ENCODE assay signal across 16 cellular contexts in genomic region chr3:189805375-189806067, GRCh38.
"Had no signal": no experiment of that assay in that cellular context is flagged by ENCODE, and none has a peak within 500 bp of the region (broad histone marks: within the 10 kb centered on the region; RNA-seq: fewer than 3 reads in every experiment).

No MANE protein-coding gene starts in this region.

- DNase-seq: activated CD4-positive, alpha-beta T cell treated with anti-CD3 and anti-CD28 coated beads for 4 hours; activated naive CD4-positive, alpha-beta T cell treated with anti-CD3 and anti-CD28 coated beads, Interleukin-2, amount 10 ng/mL, durations not matched to agents 7 days and 5 days; central memory CD4-positive, alpha-beta T cell; effector memory CD8-positive, alpha-beta T cell; erythroblast; immature natural killer cell; left cardiac atrium; naive thymus-derived CD8-positive, alpha-beta T cell; stimulated activated CD4-positive, alpha-beta T cell treated with anti-CD3 and anti-CD28 coated beads, Interleukin-2, amount 100 ng/mL, for 48 hours; stimulated activated naive CD8-positive, alpha-beta T cell treated with anti-CD3 and anti-CD28 coated beads, Interleukin-15, Interleukin-2, amounts not matched to agents 100 U/mL and 50 U/mL, for 24 hours; T-helper 1 cell; testis; WERI-Rb-1 had no signal

- H3K9me3 ChIP-seq: testis had no signal

- H3K4me1 Mint-ChIP-seq: activated naive CD4-positive, alpha-beta T cell treated with anti-CD3 and anti-CD28 coated beads, Interleukin-2, amount 10 ng/mL, durations not matched to agents 7 days and 5 days; immature natural killer cell; naive thymus-derived CD8-positive, alpha-beta T cell had no signal

- H3K27me3 ChIP-seq: testis had no signal

- H3K4me3 Mint-ChIP-seq: activated naive CD4-positive, alpha-beta T cell treated with anti-CD3 and anti-CD28 coated beads, Interleukin-2, amount 10 ng/mL, durations not matched to agents 7 days and 5 days; dendritic cell treated with granulocyte-macrophage colony-stimulating factor and Interleukin-4, amounts not matched to agents 40 ng/mL and 50 ng/mL, for 4 days; effector memory CD8-positive, alpha-beta T cell; immature natural killer cell; naive thymus-derived CD8-positive, alpha-beta T cell had no signal

- H3K27ac Mint-ChIP-seq: activated naive CD4-positive, alpha-beta T cell treated with anti-CD3 and anti-CD28 coated beads, Interleukin-2, amount 10 ng/mL, durations not matched to agents 7 days and 5 days; activated T-helper 2 cell treated with anti-CD3 and anti-CD28 coated beads, Interferon-gamma antibody, Interleukin-2, Interleukin-4, amounts not matched to agents 10 μg/mL and 5 μg/mL and 100 μg/mL, durations not matched to agents 14 hours and 24 hours and 36 hours; dendritic cell treated with granulocyte-macrophage colony-stimulating factor and Interleukin-4, amounts not matched to agents 40 ng/mL and 50 ng/mL, for 4 days; effector memory CD8-positive, alpha-beta T cell; immature natural killer cell; naive thymus-derived CD8-positive, alpha-beta T cell had no signal

- H3K4me3 ChIP-seq: lung, testis had no signal

- ATAC-seq: effector memory CD8-positive, alpha-beta T cell; left cardiac atrium; naive thymus-derived CD8-positive, alpha-beta T cell; stimulated activated naive CD8-positive, alpha-beta T cell treated with anti-CD3 and anti-CD28 coated beads, Interleukin-15, Interleukin-2, amounts not matched to agents 100 U/mL and 50 U/mL, for 24 hours had no signal

- H3K36me3 Mint-ChIP-seq: activated naive CD4-positive, alpha-beta T cell treated with anti-CD3 and anti-CD28 coated beads, Interleukin-2, amount 10 ng/mL, durations not matched to agents 7 days and 5 days; immature natural killer cell; naive thymus-derived CD8-positive, alpha-beta T cell had no signal

- H3K4me1 ChIP-seq: testis had no signal

- H3K27me3 Mint-ChIP-seq: activated naive CD4-positive, alpha-beta T cell treated with anti-CD3 and anti-CD28 coated beads, Interleukin-2, amount 10 ng/mL, durations not matched to agents 7 days and 5 days; dendritic cell treated with granulocyte-macrophage colony-stimulating factor and Interleukin-4, amounts not matched to agents 40 ng/mL and 50 ng/mL, for 4 days; effector memory CD8-positive, alpha-beta T cell; naive thymus-derived CD8-positive, alpha-beta T cell had no signal

- H3K27ac ChIP-seq: testis, WERI-Rb-1 had no signal

- H3K36me3 ChIP-seq: WERI-Rb-1 had no signal

- H3K9me3 Mint-ChIP-seq: activated naive CD4-positive, alpha-beta T cell treated with anti-CD3 and anti-CD28 coated beads, Interleukin-2, amount 10 ng/mL, durations not matched to agents 7 days and 5 days; activated T-helper 2 cell treated with anti-CD3 and anti-CD28 coated beads, Interferon-gamma antibody, Interleukin-2, Interleukin-4, amounts not matched to agents 10 μg/mL and 5 μg/mL and 100 μg/mL, durations not matched to agents 14 hours and 24 hours and 36 hours; dendritic cell treated with granulocyte-macrophage colony-stimulating factor and Interleukin-4, amounts not matched to agents 40 ng/mL and 50 ng/mL, for 4 days; effector memory CD8-positive, alpha-beta T cell; immature natural killer cell; naive thymus-derived CD8-positive, alpha-beta T cell had no signal
